Comparison of ENCODE assay signal across 12 cellular contexts in the genomic region with DNA sequence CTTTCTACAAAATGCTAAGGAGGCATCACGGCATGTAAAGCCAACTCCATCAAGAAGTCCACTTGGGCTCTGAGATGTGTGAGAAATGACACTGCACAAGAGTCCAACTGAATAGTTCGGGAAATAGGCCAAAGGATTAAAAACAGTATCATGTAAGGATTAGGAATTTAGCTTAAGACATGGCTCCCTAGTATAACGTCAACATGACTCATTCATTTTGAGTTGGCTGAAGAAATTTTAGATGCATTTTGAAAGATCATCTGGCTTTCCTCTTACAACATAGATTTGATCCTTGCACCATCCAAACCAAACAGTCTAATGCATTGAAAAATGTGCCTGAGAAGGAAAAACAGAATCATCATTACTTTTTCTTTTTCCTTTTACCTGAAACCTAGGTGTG.
DNase-seq lines count a peak whose midpoint lies in the region; ATAC-seq, FAIRE-seq and TF ChIP-seq lines count a peak whose summit lies in the region.
"Had no signal": no experiment of that assay in that cellular context is flagged by ENCODE, and none has a peak within 500 bp of the region (broad histone marks: within the 10 kb centered on the region; RNA-seq: fewer than 3 reads in every experiment).

No MANE protein-coding gene starts in this region.

- H3K27me3 Mint-ChIP-seq in astrocyte (ENCODE audit: low read depth, unreplicated experiment): no peaks in the 10 kb centered on the region
- H3K27me3 Mint-ChIP-seq: stimulated activated memory B cell treated with anti-CD40 and anti-IgM and Interleukin-4, amounts not matched to agents 10 μg/mL and 1 μg/mL and 100 μg/mL, for 72 hours had no signal

- TF ChIP-seq POLR2A in esophagus muscularis mucosa (IDR thresholded peaks at IDR 0.05; ENCODE audit: low read depth): no peak

- DNase-seq in HT1080 (ENCODE audit: low read depth): peak; percentile 70
- DNase-seq in astrocyte (ENCODE audit: low read depth): peak; percentile 32
- no peak for DNase-seq in keratinocyte (ENCODE audit: low read depth, low spot score)
- no peak for DNase-seq in aorta
- no peak for DNase-seq in esophagus muscularis mucosa (ENCODE audit: extremely low spot score)
- DNase-seq in GF-D8 (lab: John Stamatoyannopoulos, UW): no peak
- DNase-seq in small intestine: no peak
- DNase-seq: DMS79, natural killer cell, NCI-H187 had no signal

- H3K4me1 ChIP-seq in astrocyte (ENCODE audit: insufficient read depth, low read length): no peaks in the 10 kb centered on the region
- peaks cover 11% of the 10 kb centered on the region for H3K4me1 ChIP-seq in keratinocyte (ENCODE audit: control insufficient read depth, extremely low read depth, insufficient read depth, low read length)
- H3K4me1 ChIP-seq in aorta (ENCODE audit: control insufficient read depth in 1 of 2, insufficient read depth in 2 of 2, low read length in 2 of 2): no peaks in the 10 kb centered on the region
- H3K4me1 ChIP-seq in esophagus muscularis mucosa: peaks cover 0 to 15% (median 0%) of the 10 kb centered on the region in 4 donors
- H3K4me1 ChIP-seq in small intestine (ENCODE audit: control insufficient read depth in 2 of 2, insufficient read depth in 1 of 2, low read depth in 1 of 2, low read length in 1 of 2): peaks cover 0 to 3% of the 10 kb centered on the region in 2 donors

- H2AFZ ChIP-seq in astrocyte (ENCODE audit: low read depth, low read length) (no peak overlapping the region), keratinocyte (ENCODE audit: control insufficient read depth, low read length) (no peak overlapping the region)

- ATAC-seq in aorta (ENCODE audit: low FRiP score): peak; percentile 46
- ATAC-seq: natural killer cell; stimulated activated memory B cell treated with anti-CD40 and anti-IgM and Interleukin-4, amounts not matched to agents 10 μg/mL and 1 μg/mL and 100 μg/mL, for 72 hours had no signal

- H3K4me3 Mint-ChIP-seq in astrocyte (ENCODE audit: unreplicated experiment): no peak overlapping the region
- H3K4me3 Mint-ChIP-seq: natural killer cell; stimulated activated memory B cell treated with anti-CD40 and anti-IgM and Interleukin-4, amounts not matched to agents 10 μg/mL and 1 μg/mL and 100 μg/mL, for 72 hours had no signal

- H3K4me2 ChIP-seq in astrocyte (ENCODE audit: low read length): no peak overlapping the region
- no peak overlapping the region for H3K4me2 ChIP-seq in keratinocyte (ENCODE audit: control insufficient read depth, extremely low read depth, insufficient read depth, low read depth, low read length)

- no peak overlapping the region for H3K4me3 ChIP-seq in astrocyte (ENCODE audit: insufficient read depth, low read depth, low read length)
- H3K4me3 ChIP-seq in keratinocyte (ENCODE audit: control insufficient read depth in 2 of 3, extremely low read depth in 1 of 3, insufficient read depth in 2 of 3, low read depth in 1 of 3, low read length in 3 of 3): no peak overlapping the region
- H3K4me3 ChIP-seq in aorta (ENCODE audit: low read length in 2 of 2): no peak overlapping the region
- no peak overlapping the region for H3K4me3 ChIP-seq in esophagus muscularis mucosa
- H3K4me3 ChIP-seq in small intestine (ENCODE audit: low read depth in 1 of 2, low read length in 2 of 2): no peak overlapping the region

- no peaks in the 10 kb centered on the region for H4K20me1 ChIP-seq in astrocyte (ENCODE audit: insufficient read depth, low read length)
- H4K20me1 ChIP-seq in keratinocyte (ENCODE audit: control insufficient read depth, extremely low read depth, insufficient read depth, low read length): no peaks in the 10 kb centered on the region

- H3K9me3 ChIP-seq in astrocyte (ENCODE audit: insufficient read depth, low read depth, low read length) (no peaks in the 10 kb centered on the region), keratinocyte (ENCODE audit: control insufficient read depth, low read depth, low read length) (no peaks in the 10 kb centered on the region), aorta (ENCODE audit: control insufficient read depth, low read length) (no peaks in the 10 kb centered on the region), esophagus muscularis mucosa (no peaks in the 10 kb centered on the region), small intestine (ENCODE audit: control insufficient read depth, low read depth) (no peaks in the 10 kb centered on the region)

- H3K4me1 Mint-ChIP-seq in astrocyte (ENCODE audit: low read depth, unreplicated experiment): peaks cover 23% of the 10 kb centered on the region
- H3K4me1 Mint-ChIP-seq: natural killer cell; stimulated activated memory B cell treated with anti-CD40 and anti-IgM and Interleukin-4, amounts not matched to agents 10 μg/mL and 1 μg/mL and 100 μg/mL, for 72 hours had no signal

- FAIRE-seq in astrocyte (lab: Jason Lieb, UNC): peak; percentile 87
- no peak for FAIRE-seq in keratinocyte (lab: Jason Lieb, UNC)
- FAIRE-seq in small intestine (lab: Jason Lieb, UNC): no peak
- FAIRE-seq: endometrium had no signal

- H3K9me1 ChIP-seq in keratinocyte (ENCODE audit: control insufficient read depth, extremely low read depth, insufficient read depth, low read length): no peaks in the 10 kb centered on the region

- H3K36me3 Mint-ChIP-seq in astrocyte (ENCODE audit: low read depth, unreplicated experiment): no peaks in the 10 kb centered on the region
- H3K36me3 Mint-ChIP-seq: natural killer cell; stimulated activated memory B cell treated with anti-CD40 and anti-IgM and Interleukin-4, amounts not matched to agents 10 μg/mL and 1 μg/mL and 100 μg/mL, for 72 hours had no signal

- dilution Hi-C loops in keratinocyte (cut with MboI; ENCODE audit: extremely low pct_ligation_motif_present, low sequenced_read_pairs): no loop called here

- H3K27ac ChIP-seq in astrocyte (ENCODE audit: low read depth, low read length): no peak overlapping the region
- peak overlapping the region; percentile 57 for H3K27ac ChIP-seq in keratinocyte (ENCODE audit: control insufficient read depth, insufficient read depth, low read length)
- no peak overlapping the region for H3K27ac ChIP-seq in aorta (ENCODE audit: low read depth in 1 of 2, low read length in 2 of 2)
- H3K27ac ChIP-seq in esophagus muscularis mucosa (replicated peaks in 1 of 4): no peak overlapping the region
- no peak overlapping the region for H3K27ac ChIP-seq in small intestine (ENCODE audit: low read depth in 1 of 2, low read length in 1 of 2)

- intact Hi-C loops in aorta (cut with DNase I) (no loop called here), esophagus muscularis mucosa (cut with DNase I) (no loop called here)

- no peak for TF ChIP-seq CTCF in astrocyte (IDR thresholded peaks at IDR 0.05; ENCODE audit: insufficient read depth, low read depth, low read length)
- TF ChIP-seq CTCF in keratinocyte (optimal IDR thresholded peaks at IDR 0.05 in 1 of 3, IDR thresholded peaks at IDR 0.05 in 1 of 3, conservative IDR thresholded peaks at IDR 0.05 in 1 of 3; ENCODE audit: extremely low read depth in 1 of 3, insufficient read depth in 2 of 3, low read length in 3 of 3): no peak
- TF ChIP-seq CTCF in esophagus muscularis mucosa (IDR thresholded peaks at IDR 0.05): no peak

- H3K79me2 ChIP-seq in astrocyte (ENCODE audit: insufficient read depth, low read length) (no peaks in the 10 kb centered on the region), keratinocyte (ENCODE audit: control insufficient read depth, insufficient read depth, low read length) (no peaks in the 10 kb centered on the region)

- H3K27me3 ChIP-seq in astrocyte (ENCODE audit: insufficient read depth, low read length) (no peaks in the 10 kb centered on the region), keratinocyte (ENCODE audit: control insufficient read depth, extremely low read depth, insufficient read depth, low read length) (no peaks in the 10 kb centered on the region), aorta (ENCODE audit: control insufficient read depth in 1 of 2, insufficient read depth in 2 of 2, low read length in 1 of 2) (no peaks in the 10 kb centered on the region), esophagus muscularis mucosa (no peaks in the 10 kb centered on the region), small intestine (ENCODE audit: control insufficient read depth in 2 of 2, insufficient read depth in 2 of 2, low read length in 2 of 2) (no peaks in the 10 kb centered on the region)

- TF ChIP-seq EP300 in esophagus muscularis mucosa (IDR thresholded peaks at IDR 0.05): no peak

- H3K9ac ChIP-seq in astrocyte (ENCODE audit: low read length): no peak overlapping the region
- no peak overlapping the region for H3K9ac ChIP-seq in keratinocyte (ENCODE audit: control insufficient read depth, extremely low read depth, insufficient read depth, low read length)

- peaks cover 4% of the 10 kb centered on the region for H3K9me3 Mint-ChIP-seq in astrocyte (ENCODE audit: unreplicated experiment)
- H3K9me3 Mint-ChIP-seq: stimulated activated memory B cell treated with anti-CD40 and anti-IgM and Interleukin-4, amounts not matched to agents 10 μg/mL and 1 μg/mL and 100 μg/mL, for 72 hours had no signal

- H3K27ac Mint-ChIP-seq in astrocyte (ENCODE audit: unreplicated experiment): no peak overlapping the region
- H3K27ac Mint-ChIP-seq: natural killer cell; stimulated activated memory B cell treated with anti-CD40 and anti-IgM and Interleukin-4, amounts not matched to agents 10 μg/mL and 1 μg/mL and 100 μg/mL, for 72 hours had no signal

- H3K36me3 ChIP-seq in astrocyte (ENCODE audit: insufficient read depth, low read length) (no peaks in the 10 kb centered on the region), keratinocyte (ENCODE audit: control insufficient read depth in 2 of 2, extremely low read depth in 1 of 2, insufficient read depth in 2 of 2, low read length in 2 of 2) (no peaks in the 10 kb centered on the region), aorta (ENCODE audit: control insufficient read depth in 1 of 2, insufficient read depth in 2 of 2, low read length in 1 of 2) (no peaks in the 10 kb centered on the region), esophagus muscularis mucosa (no peaks in the 10 kb centered on the region), small intestine (ENCODE audit: control insufficient read depth in 2 of 2, insufficient read depth in 2 of 2, low read length in 2 of 2) (no peaks in the 10 kb centered on the region)

- WGBS in aorta, 2 donors: 49 to 56% methylated on average over 3 of the region's 3 CpGs
- WGBS in esophagus muscularis mucosa: 73% methylated on average over 3 of the region's 3 CpGs
- 79 to 81% (median 79%) methylated on average over 3 of the region's 3 CpGs for WGBS in small intestine, 3 donors

Comparison
In these comparisons a context has a peak if more than half of its experiments do, and no peak if none do; other contexts are left out.
1. DNase-seq: peak in HT1080 (single experiment) and astrocyte (single experiment); none in keratinocyte (single experiment), aorta (0 of 2), esophagus muscularis mucosa (single experiment), GF-D8 (single experiment) and small intestine (single experiment).